Comparison of ENCODE assay signal across 25 cellular contexts in the genomic region with DNA sequence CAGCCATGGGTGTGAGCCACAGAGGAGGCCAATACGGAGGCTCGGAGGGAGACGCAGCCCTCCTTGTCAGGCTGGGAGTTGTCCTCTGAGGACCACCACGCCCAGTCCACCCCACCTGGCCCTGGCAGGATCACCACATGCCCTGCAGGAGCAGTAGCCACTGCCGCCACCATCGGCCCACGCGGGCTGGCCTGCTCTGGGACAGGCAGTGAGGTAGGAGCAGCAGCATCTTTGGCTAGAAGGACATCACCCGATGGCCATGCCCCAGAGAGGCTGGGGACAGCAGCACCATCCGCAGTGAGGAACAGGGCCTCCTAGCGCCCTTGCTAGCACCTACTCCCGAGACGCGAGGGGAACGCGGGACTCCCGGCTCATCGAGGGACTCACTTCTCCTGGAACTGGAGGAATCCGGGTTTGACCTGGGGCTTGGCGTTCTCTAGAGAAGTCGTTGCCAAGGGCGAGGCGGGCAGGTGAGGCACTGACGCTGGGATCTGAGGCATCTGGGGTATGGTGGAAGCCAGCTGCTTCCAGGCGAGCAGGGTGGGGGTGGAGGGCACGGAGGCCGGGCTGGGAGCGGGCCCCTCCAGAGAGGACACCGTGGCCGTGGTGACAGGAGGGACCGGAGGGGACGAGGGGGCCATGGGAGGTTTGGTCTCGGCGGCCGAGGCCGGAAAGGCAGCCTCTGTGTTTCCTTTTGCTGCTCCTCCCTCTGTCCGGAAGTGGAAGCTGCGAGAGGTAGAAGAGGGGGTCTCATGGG.
"Had no signal": no experiment of that assay in that cellular context is flagged by ENCODE, and none has a peak within 500 bp of the region (broad histone marks: within the 10 kb centered on the region; RNA-seq: fewer than 3 reads in every experiment).

No MANE protein-coding gene starts in this region.

- H3K4me3 ChIP-seq: coronary artery, esophagus muscularis mucosa, gastroesophageal sphincter, heart right ventricle, lower lobe of right lung, psoas muscle, skin epidermis, spleen, thyroid gland, vagina had no signal

- H3K27ac Mint-ChIP-seq: natural killer cell treated with Interleukin-12 subunit alpha and Interleukin-12 subunit beta and Interleukin-15 and Interleukin-18, amount 100 ng/mL, for 72 hours; stimulated activated naive B cell treated with anti-CD40 and anti-IgM and Interleukin-4, amounts not matched to agents 10 μg/mL and 1 μg/mL and 100 μg/mL, for 72 hours; stimulated activated naive CD8-positive, alpha-beta T cell treated with anti-CD3 and anti-CD28 coated beads, Interleukin-15, Interleukin-2, amounts not matched to agents 100 ng/mL and 50 ng/mL, for 24 hours had no signal

- H3K9me3 Mint-ChIP-seq: naive B cell; natural killer cell treated with Interleukin-12 subunit alpha and Interleukin-12 subunit beta and Interleukin-15 and Interleukin-18, amount 100 ng/mL, for 72 hours; neural crest cell; stimulated activated naive B cell treated with anti-CD40 and anti-IgM and Interleukin-4, amounts not matched to agents 10 μg/mL and 1 μg/mL and 100 μg/mL, for 72 hours; stimulated activated naive CD8-positive, alpha-beta T cell treated with anti-CD3 and anti-CD28 coated beads, Interleukin-15, Interleukin-2, amounts not matched to agents 100 ng/mL and 50 ng/mL, for 24 hours had no signal

- H3K4me1 Mint-ChIP-seq: naive B cell; stimulated activated naive B cell treated with anti-CD40 and anti-IgM and Interleukin-4, amounts not matched to agents 10 μg/mL and 1 μg/mL and 100 μg/mL, for 72 hours had no signal

- H3K36me3 Mint-ChIP-seq: naive B cell; natural killer cell treated with Interleukin-12 subunit alpha and Interleukin-12 subunit beta and Interleukin-15 and Interleukin-18, amount 100 ng/mL, for 72 hours had no signal

- FAIRE-seq: endothelial cell of umbilical vein, islet of Langerhans had no signal

- H3K4me3 Mint-ChIP-seq: naive B cell; natural killer cell treated with Interleukin-12 subunit alpha and Interleukin-12 subunit beta and Interleukin-15 and Interleukin-18, amount 100 ng/mL, for 72 hours; neural crest cell; stimulated activated naive B cell treated with anti-CD40 and anti-IgM and Interleukin-4, amounts not matched to agents 10 μg/mL and 1 μg/mL and 100 μg/mL, for 72 hours; stimulated activated naive CD8-positive, alpha-beta T cell treated with anti-CD3 and anti-CD28 coated beads, Interleukin-15, Interleukin-2, amounts not matched to agents 100 ng/mL and 50 ng/mL, for 24 hours had no signal

- H3K27me3 ChIP-seq: esophagus muscularis mucosa, foreskin keratinocyte, gastroesophageal sphincter, heart right ventricle, thyroid gland, vagina had no signal

- DNase-seq: dermis blood vessel endothelial cell; effector memory CD4-positive, alpha-beta T cell; foreskin keratinocyte; glutamatergic neuron; heart right ventricle; hippocampal formation; left colon; left ventricle myocardium superior; lower lobe of right lung; naive B cell; psoas muscle; spleen; stimulated activated CD4-positive, alpha-beta T cell treated with anti-CD3 and anti-CD28 coated beads, Interleukin-4, amount 100 ng/mL, for 4 hours; stimulated activated naive B cell treated with anti-CD40 and anti-IgM and Interleukin-4, amounts not matched to agents 10 μg/mL and 1 μg/mL and 100 μg/mL, for 72 hours; thyroid gland had no signal

- H3K27ac ChIP-seq: coronary artery, foreskin keratinocyte, gastroesophageal sphincter, lower lobe of right lung, psoas muscle, spleen, thyroid gland, vagina had no signal

- ATAC-seq: foreskin keratinocyte; gastroesophageal sphincter; lower lobe of right lung; natural killer cell treated with Interleukin-12 subunit alpha and Interleukin-12 subunit beta and Interleukin-15 and Interleukin-18, amount 100 ng/mL, for 72 hours; stimulated activated naive B cell treated with anti-CD40 and anti-IgM and Interleukin-4, amounts not matched to agents 10 μg/mL and 1 μg/mL and 100 μg/mL, for 72 hours had no signal

- H3K27me3 Mint-ChIP-seq: naive B cell; natural killer cell treated with Interleukin-12 subunit alpha and Interleukin-12 subunit beta and Interleukin-15 and Interleukin-18, amount 100 ng/mL, for 72 hours; stimulated activated naive B cell treated with anti-CD40 and anti-IgM and Interleukin-4, amounts not matched to agents 10 μg/mL and 1 μg/mL and 100 μg/mL, for 72 hours; stimulated activated naive CD8-positive, alpha-beta T cell treated with anti-CD3 and anti-CD28 coated beads, Interleukin-15, Interleukin-2, amounts not matched to agents 100 ng/mL and 50 ng/mL, for 24 hours had no signal

- H3K4me1 ChIP-seq: psoas muscle, vagina had no signal

- H3K9me3 ChIP-seq: esophagus muscularis mucosa, gastroesophageal sphincter, heart right ventricle, lower lobe of right lung, psoas muscle, spleen, thyroid gland, vagina had no signal
